Comparison of ENCODE assay signal across 2 cellular contexts in the genomic region with DNA sequence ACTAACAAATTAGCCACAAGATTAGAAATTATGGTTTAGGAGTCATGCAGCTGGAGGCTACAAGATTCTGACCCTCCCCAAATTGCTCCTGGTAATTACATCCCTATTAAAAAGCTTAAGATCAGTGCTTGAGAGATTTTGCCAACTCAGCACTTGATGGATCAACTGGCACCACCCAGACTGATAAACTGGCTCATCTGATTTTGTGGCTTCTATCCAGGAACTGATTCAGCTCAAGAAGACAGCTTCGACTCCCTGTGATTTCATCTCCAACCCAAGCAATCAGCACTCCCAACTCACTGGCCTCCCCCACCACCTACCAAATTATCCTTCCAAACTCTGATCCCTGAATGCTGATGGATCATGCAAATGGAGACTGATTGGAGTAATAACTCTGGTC.
TF ChIP-seq lines count a peak whose summit lies in the region.

No MANE protein-coding gene starts in this region.

TF ChIP-seq in IMR-90, 13 proteins besides CTCF, POLR2A, EP300 and RAD21:
- peak; percentile 92 for TF ChIP-seq MAFK (IDR thresholded peaks at IDR 0.05; ENCODE audit: low read depth, low read length)
- TF ChIP-seq, protein P1, sequence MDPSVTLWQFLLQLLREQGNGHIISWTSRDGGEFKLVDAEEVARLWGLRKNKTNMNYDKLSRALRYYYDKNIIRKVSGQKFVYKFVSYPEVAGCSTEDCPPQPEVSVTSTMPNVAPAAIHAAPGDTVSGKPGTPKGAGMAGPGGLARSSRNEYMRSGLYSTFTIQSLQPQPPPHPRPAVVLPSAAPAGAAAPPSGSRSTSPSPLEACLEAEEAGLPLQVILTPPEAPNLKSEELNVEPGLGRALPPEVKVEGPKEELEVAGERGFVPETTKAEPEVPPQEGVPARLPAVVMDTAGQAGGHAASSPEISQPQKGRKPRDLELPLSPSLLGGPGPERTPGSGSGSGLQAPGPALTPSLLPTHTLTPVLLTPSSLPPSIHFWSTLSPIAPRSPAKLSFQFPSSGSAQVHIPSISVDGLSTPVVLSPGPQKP (IDR thresholded peaks at IDR 0.05; ENCODE audit: borderline replicate concordance, low read depth, low read length), result no peak

TF ChIP-seq in H1, 55 proteins besides CTCF, POLR2A, EP300 and RAD21:
- no peak for TF ChIP-seq POLR2AphosphoS5 (IDR thresholded peaks at IDR 0.05; ENCODE audit: low read depth, low read length)
- no peak for TF ChIP-seq TAF1 (IDR thresholded peaks at IDR 0.05; ENCODE audit: low read depth, low read length)
- TF ChIP-seq MAFK (IDR thresholded peaks at IDR 0.05; ENCODE audit: low read depth, low read length), result peak; percentile 35; the same call in 1 of the 2 replicates
- TF ChIP-seq CREB1 (IDR thresholded peaks at IDR 0.05), result no peak
